ENCODE assay signal across 9 cellular contexts in genomic region chr12:90253674-90254181, GRCh38.
A peak's percentile ranks its signal among the peaks of the same experiment; 100 is the strongest.
DNase-seq lines count a peak whose midpoint lies in the region; ATAC-seq and TF ChIP-seq lines count a peak whose summit lies in the region.
"Had no signal": no experiment of that assay in that cellular context is flagged by ENCODE, and none has a peak within 500 bp of the region (broad histone marks: within the 10 kb centered on the region; RNA-seq: fewer than 3 reads in every experiment).

No MANE protein-coding gene starts in this region.

- ATAC-seq in HG02759 (IDR thresholded peaks at IDR 0.05; ENCODE audit: unreplicated experiment), result peak; percentile 100
- ATAC-seq in naive thymus-derived CD4-positive, alpha-beta T cell, result peak; percentile 94

- H3K27me3 Mint-ChIP-seq in naive thymus-derived CD4-positive, alpha-beta T cell, result peaks cover 0 to 22% (median 4%) of the 10 kb centered on the region in 5 donors
- no peaks in the 10 kb centered on the region for H3K27me3 Mint-ChIP-seq in type B pancreatic cell

- no peak overlapping the region for H3K27ac ChIP-seq in naive thymus-derived CD4-positive, alpha-beta T cell (ENCODE audit: low read depth, low read length)

- H3K4me3 ChIP-seq in endocrine pancreas (ENCODE audit: control insufficient read depth, insufficient read depth, low read length), result peak overlapping the region; percentile 12
- H3K4me3 ChIP-seq in naive thymus-derived CD4-positive, alpha-beta T cell (ENCODE audit: low read length), result no peak overlapping the region

- DNase-seq in AG08395 (ENCODE audit: low spot score) (peak; percentile 75), GM13977 (ENCODE audit: low spot score) (peak; percentile 46), NCI-H128 (lab: John Stamatoyannopoulos, UW; ENCODE audit: unreplicated experiment) (peak; percentile 9), type B pancreatic cell (ENCODE audit: extremely low spot score, unreplicated experiment) (no peak)
- DNase-seq in activated CD4-positive, CD25-positive, alpha-beta regulatory T cell treated with anti-CD3 and anti-CD28 coated beads, Interleukin-2, amount 50 U/mL, for 72 hours, result peak; percentile 37
- DNase-seq in naive thymus-derived CD4-positive, alpha-beta T cell, result peak in 3 of 9 donors; percentile 1 to 21 (median 7)

- peaks cover 0 to 10% (median 6%) of the 10 kb centered on the region in 7 donors for H3K4me1 Mint-ChIP-seq in naive thymus-derived CD4-positive, alpha-beta T cell
- peaks cover 6% of the 10 kb centered on the region for H3K4me1 Mint-ChIP-seq in type B pancreatic cell (ENCODE audit: unreplicated experiment)

- no peaks in the 10 kb centered on the region for H3K9me3 Mint-ChIP-seq in naive thymus-derived CD4-positive, alpha-beta T cell
- no peaks in the 10 kb centered on the region for H3K9me3 Mint-ChIP-seq in type B pancreatic cell
- H3K9me3 Mint-ChIP-seq: nephron had no signal

- no peak overlapping the region for H3K9ac ChIP-seq in endocrine pancreas (ENCODE audit: control insufficient read depth, insufficient read depth, low read length)

- no peaks in the 10 kb centered on the region for H3K36me3 ChIP-seq in endocrine pancreas (ENCODE audit: control insufficient read depth, insufficient read depth, low read length)
- no peaks in the 10 kb centered on the region for H3K36me3 ChIP-seq in naive thymus-derived CD4-positive, alpha-beta T cell (ENCODE audit: control insufficient read depth in 2 of 3, insufficient read depth in 3 of 3, low read length in 3 of 3)

- POLR2A ChIA-PET in naive thymus-derived CD4-positive, alpha-beta T cell (lab: Charles Lee), result no interaction called here

- H3K36me3 Mint-ChIP-seq in naive thymus-derived CD4-positive, alpha-beta T cell, result no peaks in the 10 kb centered on the region
- H3K36me3 Mint-ChIP-seq in type B pancreatic cell, result no peaks in the 10 kb centered on the region

- intact Hi-C loops in naive thymus-derived CD4-positive, alpha-beta T cell (cut with micrococcal nuclease), result loop anchor here in 1 of 2 donors (5.0 kb wide), 1 partner anchor 711 kb away; no protein-coding TSS in a partner anchor

- H3K27me3 ChIP-seq in endocrine pancreas (ENCODE audit: control insufficient read depth, insufficient read depth, low read length), result no peaks in the 10 kb centered on the region
- H3K27me3 ChIP-seq in naive thymus-derived CD4-positive, alpha-beta T cell (ENCODE audit: control insufficient read depth in 2 of 2, insufficient read depth in 2 of 2, low read length in 2 of 2), result no peaks in the 10 kb centered on the region

- H3K9me3 ChIP-seq in endocrine pancreas (ENCODE audit: control insufficient read depth, low read length), result no peaks in the 10 kb centered on the region
- no peaks in the 10 kb centered on the region for H3K9me3 ChIP-seq in naive thymus-derived CD4-positive, alpha-beta T cell (ENCODE audit: control insufficient read depth in 2 of 3, low read length in 3 of 3)

- peak; percentile 35 for TF ChIP-seq CTCF in GM13977 (IDR thresholded peaks at IDR 0.05; ENCODE audit: extremely low read depth, insufficient read depth, missing control alignments)
- TF ChIP-seq CTCF in type B pancreatic cell (conservative IDR thresholded peaks at IDR 0.05), result no peak

- peak overlapping the region in 1 of 10 donors; percentile 14 for H3K4me3 Mint-ChIP-seq in naive thymus-derived CD4-positive, alpha-beta T cell
- H3K4me3 Mint-ChIP-seq in type B pancreatic cell, result no peak overlapping the region

- in situ Hi-C loops in GM13977 (cut with MboI; ENCODE audit: low pct_unique_long_range_greater_than_20kb, low sequenced_read_pairs, unreplicated experiment), result loop anchor here (25.0 kb wide), 1 partner anchor 716 kb away; the partner anchor contains the start of gene POC1B

- peaks cover 20% of the 10 kb centered on the region for H3K4me1 ChIP-seq in endocrine pancreas (ENCODE audit: control insufficient read depth, insufficient read depth, low read length)
- peaks cover 0 to 9% of the 10 kb centered on the region in 2 donors for H3K4me1 ChIP-seq in naive thymus-derived CD4-positive, alpha-beta T cell (ENCODE audit: control insufficient read depth in 2 of 2, insufficient read depth in 2 of 2, low read length in 2 of 2)

- CTCF ChIA-PET in naive thymus-derived CD4-positive, alpha-beta T cell (lab: Charles Lee), result no interaction called here

- H3K27ac Mint-ChIP-seq in naive thymus-derived CD4-positive, alpha-beta T cell, result no peak overlapping the region
- peak overlapping the region; percentile 39 for H3K27ac Mint-ChIP-seq in type B pancreatic cell
